Comparison of ENCODE assay signal across 16 cellular contexts in the genomic region with DNA sequence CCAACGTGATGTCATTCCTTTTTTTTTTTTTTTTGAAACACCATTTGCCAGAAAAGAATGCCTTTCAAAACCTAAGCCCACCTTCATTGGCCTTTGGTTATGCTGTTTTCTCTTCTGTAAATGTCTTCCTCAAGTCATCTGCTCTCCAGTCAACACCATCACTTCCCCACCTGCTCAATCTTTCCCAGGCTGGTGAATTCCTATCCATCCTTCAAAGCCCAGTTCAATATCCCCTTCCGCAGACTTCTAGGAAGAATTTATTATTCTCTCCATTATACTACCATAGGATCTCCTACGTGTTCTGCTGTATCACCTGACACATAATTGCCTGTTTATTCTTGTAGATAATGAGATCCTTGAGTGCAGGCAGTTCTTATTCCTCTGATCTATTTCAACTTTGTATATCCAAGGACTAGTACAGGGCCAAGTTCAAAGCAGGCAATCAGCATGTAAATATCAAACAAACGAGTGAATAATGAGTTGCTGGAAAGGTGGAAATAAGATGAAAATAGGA.
"Had no signal": no experiment of that assay in that cellular context is flagged by ENCODE, and none has a peak within 500 bp of the region (broad histone marks: within the 10 kb centered on the region; RNA-seq: fewer than 3 reads in every experiment).

No MANE protein-coding gene starts in this region.

- ATAC-seq: activated CD4-positive, alpha-beta T cell treated with anti-CD3 and anti-CD28 coated beads for 36 hours; mucosa of descending colon; natural killer cell; stimulated activated naive B cell treated with anti-CD40 and anti-IgM and Interleukin-4, amounts not matched to agents 10 μg/mL and 1 μg/mL and 100 μg/mL, for 72 hours had no signal

- H3K9me3 Mint-ChIP-seq: activated CD4-positive, alpha-beta memory T cell treated with anti-CD3 and anti-CD28 coated beads, Interleukin-2, amount 10 ng/mL, durations not matched to agents 7 days and 5 days; activated naive CD4-positive, alpha-beta T cell treated with anti-CD3 and anti-CD28 coated beads, Interleukin-2, amount 10 ng/mL, durations not matched to agents 7 days and 5 days; activated T-cell treated with anti-CD3 and anti-CD28 coated beads, Interleukin-2, amount 50 U/mL, for 24 hours; natural killer cell; stimulated activated naive B cell treated with anti-CD40 and anti-IgM and Interleukin-4, amounts not matched to agents 10 μg/mL and 1 μg/mL and 100 μg/mL, for 72 hours had no signal

- H3K9me3 ChIP-seq: adrenal gland, left ventricle myocardium inferior, mucosa of descending colon had no signal

- H3K36me3 Mint-ChIP-seq: activated naive CD4-positive, alpha-beta T cell treated with anti-CD3 and anti-CD28 coated beads, Interleukin-2, amount 10 ng/mL, durations not matched to agents 7 days and 5 days; natural killer cell; stimulated activated naive B cell treated with anti-CD40 and anti-IgM and Interleukin-4, amounts not matched to agents 10 μg/mL and 1 μg/mL and 100 μg/mL, for 72 hours had no signal

- H3K4me1 Mint-ChIP-seq: activated CD4-positive, alpha-beta memory T cell treated with anti-CD3 and anti-CD28 coated beads, Interleukin-2, amount 10 ng/mL, durations not matched to agents 7 days and 5 days; activated naive CD4-positive, alpha-beta T cell treated with anti-CD3 and anti-CD28 coated beads, Interleukin-2, amount 10 ng/mL, durations not matched to agents 7 days and 5 days had no signal

- H3K4me3 ChIP-seq: adrenal gland, mucosa of descending colon had no signal

- H3K27me3 Mint-ChIP-seq: activated CD4-positive, alpha-beta memory T cell treated with anti-CD3 and anti-CD28 coated beads, Interleukin-2, amount 10 ng/mL, durations not matched to agents 7 days and 5 days; activated T-cell treated with anti-CD3 and anti-CD28 coated beads, Interleukin-2, amount 50 U/mL, for 24 hours had no signal

- H3K27me3 ChIP-seq: adrenal gland had no signal

- DNase-seq: activated CD4-positive, alpha-beta memory T cell treated with anti-CD3 and anti-CD28 coated beads, Interleukin-2, amount 10 ng/mL, durations not matched to agents 7 days and 5 days; activated CD4-positive, alpha-beta T cell treated with anti-CD3 and anti-CD28 coated beads for 36 hours; activated naive CD4-positive, alpha-beta T cell treated with anti-CD3 and anti-CD28 coated beads, Interleukin-2, amount 10 ng/mL, durations not matched to agents 7 days and 5 days; activated T-cell treated with anti-CD3 and anti-CD28 coated beads, Interleukin-2, amount 50 U/mL, for 24 hours; adrenal gland; cerebellar nuclear complex; hypothalamus; left ventricle myocardium inferior; mucosa of descending colon; natural killer cell; posterior cingulate gyrus; retina; stimulated activated CD4-positive, alpha-beta T cell treated with anti-CD3 and anti-CD28 coated beads, Interleukin-2, amount 100 ng/mL, for 48 hours; stimulated activated naive B cell treated with anti-CD40 and anti-IgM and Interleukin-4, amounts not matched to agents 10 μg/mL and 1 μg/mL and 100 μg/mL, for 72 hours; T-helper 2 cell; trophoblast cell had no signal

- H3K4me3 Mint-ChIP-seq: activated CD4-positive, alpha-beta memory T cell treated with anti-CD3 and anti-CD28 coated beads, Interleukin-2, amount 10 ng/mL, durations not matched to agents 7 days and 5 days; activated CD4-positive, alpha-beta T cell treated with anti-CD3 and anti-CD28 coated beads for 36 hours; activated naive CD4-positive, alpha-beta T cell treated with anti-CD3 and anti-CD28 coated beads, Interleukin-2, amount 10 ng/mL, durations not matched to agents 7 days and 5 days; activated T-cell treated with anti-CD3 and anti-CD28 coated beads, Interleukin-2, amount 50 U/mL, for 24 hours; natural killer cell; stimulated activated naive B cell treated with anti-CD40 and anti-IgM and Interleukin-4, amounts not matched to agents 10 μg/mL and 1 μg/mL and 100 μg/mL, for 72 hours had no signal

- H3K36me3 ChIP-seq: adrenal gland, left ventricle myocardium inferior had no signal

- H3K27ac Mint-ChIP-seq: activated CD4-positive, alpha-beta memory T cell treated with anti-CD3 and anti-CD28 coated beads, Interleukin-2, amount 10 ng/mL, durations not matched to agents 7 days and 5 days; activated CD4-positive, alpha-beta T cell treated with anti-CD3 and anti-CD28 coated beads for 36 hours; activated naive CD4-positive, alpha-beta T cell treated with anti-CD3 and anti-CD28 coated beads, Interleukin-2, amount 10 ng/mL, durations not matched to agents 7 days and 5 days; activated T-cell treated with anti-CD3 and anti-CD28 coated beads, Interleukin-2, amount 50 U/mL, for 24 hours; natural killer cell; stimulated activated naive B cell treated with anti-CD40 and anti-IgM and Interleukin-4, amounts not matched to agents 10 μg/mL and 1 μg/mL and 100 μg/mL, for 72 hours had no signal
